18 cellular contexts compared by ENCODE assay signal in genomic region chr3:65371053-65371452, GRCh38.
DNase-seq lines count a peak whose midpoint lies in the region; TF ChIP-seq lines count a peak whose summit lies in the region.
"Had no signal": no experiment of that assay in that cellular context is flagged by ENCODE, and none has a peak within 500 bp of the region (broad histone marks: within the 10 kb centered on the region; RNA-seq: fewer than 3 reads in every experiment).

No MANE protein-coding gene starts in this region.

- POLR2A ChIA-PET in RWPE1 (lab: Yijun Ruan, JAX; ENCODE audit: low non-redundant PET) = no interaction called here

- H3K36me3 ChIP-seq in transverse colon = no peaks in the 10 kb centered on the region
- H3K36me3 ChIP-seq: Peyer's patch, SJSA1 had no signal

- H3K9me3 ChIP-seq in transverse colon = no peaks in the 10 kb centered on the region
- H3K9me3 ChIP-seq: Peyer's patch, SJSA1 had no signal

- WGBS in transverse colon (ENCODE audit: low coverage in 1 of 2), 2 donors = 72 to 80% methylated on average over 4 of the region's 4 CpGs

- in situ Hi-C loops in transverse colon (cut with MboI; ENCODE audit: low pct_ligation_motif_present in 1 of 4, low pct_unique_long_range_greater_than_20kb in 1 of 4, low sequenced_read_pairs in 3 of 4) = no loop called here

- no peak overlapping the region for H3K27ac ChIP-seq in RWPE1
- peak overlapping the region in 3 of 4 donors; percentile 36 to 60 (median 53) for H3K27ac ChIP-seq in transverse colon
- H3K27ac ChIP-seq: GM23248, HL-60, Peyer's patch, SJSA1 had no signal

- no peaks in the 10 kb centered on the region for H3K27me3 ChIP-seq in transverse colon
- H3K27me3 ChIP-seq: Peyer's patch, SJSA1 had no signal

- no peak overlapping the region for H3K4me3 ChIP-seq in LNCaP clone FGC (ENCODE audit: low read depth, low read length)
- no peak overlapping the region for H3K4me3 ChIP-seq in fibroblast of villous mesenchyme (ENCODE audit: low read depth, low read length)
- no peak overlapping the region for H3K4me3 ChIP-seq in transverse colon
- H3K4me3 ChIP-seq: GM23248, Peyer's patch, SJSA1 had no signal

- intact Hi-C loops in transverse colon (cut with DNase I; ENCODE audit: low total_unique reads) = no loop called here

- TF ChIP-seq POLR2A in transverse colon (IDR thresholded peaks at IDR 0.05) = no peak

- TF ChIP-seq EP300 in transverse colon (IDR thresholded peaks at IDR 0.05; ENCODE audit: low read depth) = peak; percentile 98

- CTCF ChIA-PET in RWPE1 (lab: Yijun Ruan, JAX) = interaction anchor here (0.9 kb wide), 1 partner anchor 361 kb away, joined by 3 read pairs; no protein-coding TSS in a partner anchor

- DNase-seq in LNCaP clone FGC (ENCODE audit: low read depth) = peak; percentile 53
- DNase-seq in RWPE1 (ENCODE audit: low spot score) = peak; percentile 2
- DNase-seq in fibroblast of villous mesenchyme (ENCODE audit: low read depth) = peak; percentile 70
- DNase-seq in transverse colon = no peak
- DNase-seq in COLO829 (ENCODE audit: low spot score) = no peak
- no peak for DNase-seq in NCI-H146 (lab: John Stamatoyannopoulos, UW)
- DNase-seq in DMS53 (lab: John Stamatoyannopoulos, UW) = no peak
- DNase-seq: GM23248, H7, Karpas-422, MM.1S, NCI-H1694, NCI-H2029 treated with DMSO at 0.1 percent for 48 hours, NCI-H526 treated with DMSO at 0.1 percent for 48 hours, Peyer's patch, Right ventricle myocardium superior had no signal

- TF ChIP-seq CTCF in LNCaP clone FGC (IDR thresholded peaks at IDR 0.05; ENCODE audit: control insufficient read depth, extremely low read depth, insufficient read depth) = no peak
- TF ChIP-seq CTCF in RWPE1 (conservative IDR thresholded peaks at IDR 0.05; ENCODE audit: low read depth) = no peak
- no peak for TF ChIP-seq CTCF in fibroblast of villous mesenchyme (IDR thresholded peaks at IDR 0.05; ENCODE audit: insufficient read depth, low read depth, low read length)
- no peak for TF ChIP-seq CTCF in transverse colon (IDR thresholded peaks at IDR 0.05)

- no peaks in the 10 kb centered on the region for H3K4me1 ChIP-seq in transverse colon
- H3K4me1 ChIP-seq: Peyer's patch, SJSA1 had no signal

Comparison
In these comparisons a context has a peak if more than half of its experiments do, and no peak if none do; other contexts are left out.
1. DNase-seq: peak in LNCaP clone FGC (single experiment), RWPE1 (single experiment) and fibroblast of villous mesenchyme (single experiment); none in transverse colon (single experiment), COLO829 (single experiment), NCI-H146 (single experiment) and DMS53 (single experiment).